Comparison of ENCODE assay signal across 8 cellular contexts in genomic region chr3:152299243-152299976, GRCh38. TPM values are rescaled to one million over a fixed set of nuclear protein-coding genes. Genes with fewer than 3 reads are reported as not detected.
DNase-seq lines count a peak whose midpoint lies in the region; ATAC-seq and TF ChIP-seq lines count a peak whose summit lies in the region.

No MANE protein-coding gene starts in this region.

- ATAC-seq in GM18511 (IDR thresholded peaks at IDR 0.05; ENCODE audit: unreplicated experiment) (peak; percentile 5), naive B cell (ENCODE audit: low read depth in 2 of 2) (peak; percentile 50 to 60)

- no peak for TF ChIP-seq CTCF in chondrocyte (IDR thresholded peaks at IDR 0.05)

- no peaks in the 10 kb centered on the region for H3K9me3 Mint-ChIP-seq in chondrocyte (ENCODE audit: low read depth)
- no peaks in the 10 kb centered on the region for H3K9me3 Mint-ChIP-seq in naive B cell

- H3K36me3 Mint-ChIP-seq in chondrocyte (ENCODE audit: low read depth) (peaks cover 18% of the 10 kb centered on the region), naive B cell (peaks cover 11 to 18% of the 10 kb centered on the region in 2 donors)

- peak overlapping the region; percentile 64 for H3K4me3 Mint-ChIP-seq in chondrocyte (ENCODE audit: unreplicated experiment)
- H3K4me3 Mint-ChIP-seq in naive B cell, result peak overlapping the region in 6 of 8 donors; percentile 9 to 78 (median 50)

- no peaks in the 10 kb centered on the region for H3K27me3 Mint-ChIP-seq in chondrocyte (ENCODE audit: low read depth)
- no peaks in the 10 kb centered on the region for H3K27me3 Mint-ChIP-seq in naive B cell

- H3K4me1 Mint-ChIP-seq in chondrocyte (ENCODE audit: low read depth) (peaks cover 75% of the 10 kb centered on the region), naive B cell (peaks cover 45 to 79% (median 52%) of the 10 kb centered on the region in 3 donors)

- DNase-seq in NCI-H82 (lab: John Stamatoyannopoulos, UW) (peak; percentile 78), chondrocyte (ENCODE audit: low spot score) (no peak), naive B cell (no peak), NCI-H748 (lab: John Stamatoyannopoulos, UW; ENCODE audit: unreplicated experiment) (no peak), iPS-NIHi11 (ENCODE audit: low spot score) (no peak), NCI-H748 treated with DMSO at 0.1 percent for 48 hours (lab: John Stamatoyannopoulos, UW) (no peak)
- no peak for DNase-seq in stimulated activated CD4-positive, alpha-beta T cell treated with anti-CD3 and anti-CD28 coated beads, Interleukin-4, amount 100 ng/mL, for 4 hours

- H3K27ac Mint-ChIP-seq in chondrocyte (ENCODE audit: unreplicated experiment) (peak overlapping the region; percentile 93), naive B cell (peak overlapping the region; percentile 67 to 88 (median 82))

RNA-seq across cellular contexts. Expression of gene MBNL1, which starts 30.7 kb away (rescaled TPM):
- 164 to 177 TPM (median 166 TPM) in 3 replicates for total RNA-seq in chondrocyte
- polyA plus RNA-seq in naive B cell (ENCODE audit: low read depth in 6 of 6), result 100 to 1,000 TPM; 188 to 346 (median 260) TPM
